ENCODE assay signal across 14 cellular contexts in genomic region chr14:105925615-105926414, GRCh38.
"Had no signal": no experiment of that assay in that cellular context is flagged by ENCODE, and none has a peak within 500 bp of the region (broad histone marks: within the 10 kb centered on the region; RNA-seq: fewer than 3 reads in every experiment).

No MANE protein-coding gene starts in this region.

- H3K36me3 ChIP-seq: esophagus squamous epithelium had no signal

- H3K4me3 ChIP-seq: esophagus squamous epithelium, skin epidermis had no signal

- H3K4me3 Mint-ChIP-seq: activated naive CD8-positive, alpha-beta T cell; activated T-helper 17 cell treated with anti-CD3 and anti-CD28 coated beads, Interleukin-2, amount 50 U/mL, for 72 hours; brain had no signal

- H3K36me3 Mint-ChIP-seq: activated naive CD8-positive, alpha-beta T cell; brain had no signal

- DNase-seq: activated CD4-positive, alpha-beta T cell treated with anti-CD3 and anti-CD28 coated beads, Interleukin-2, amount 50 U/mL, for 48 hours; effector CD8-positive, alpha-beta T cell; esophagus squamous epithelium; hippocampal formation; stimulated activated CD4-positive, alpha-beta T cell treated with anti-CD3 and anti-CD28 coated beads, Interleukin-4, amount 100 ng/mL, for 24 hours; stimulated activated naive CD4-positive, alpha-beta T cell treated with Interleukin-2 at 50 U/mL for 16 hours; substantia nigra; trophoblast cell had no signal

- H3K27ac Mint-ChIP-seq: activated naive CD8-positive, alpha-beta T cell; activated T-helper 17 cell treated with anti-CD3 and anti-CD28 coated beads, Interleukin-2, amount 50 U/mL, for 72 hours; brain had no signal

- H3K4me1 ChIP-seq: esophagus squamous epithelium had no signal

- H3K27me3 Mint-ChIP-seq: brain had no signal

- FAIRE-seq: endothelial cell of umbilical vein, keratinocyte had no signal

- H3K4me1 Mint-ChIP-seq: activated T-helper 17 cell treated with anti-CD3 and anti-CD28 coated beads, Interleukin-2, amount 50 U/mL, for 72 hours; brain had no signal
